12 cellular contexts compared by ENCODE assay signal in genomic region chr19:40445637-40445944, GRCh38. TPM values are rescaled to one million over a fixed set of nuclear protein-coding genes. Genes with fewer than 3 reads are reported as not detected.
DNase-seq lines count a peak whose midpoint lies in the region; ATAC-seq and TF ChIP-seq lines count a peak whose summit lies in the region.
"Had no signal": no experiment of that assay in that cellular context is flagged by ENCODE, and none has a peak within 500 bp of the region (broad histone marks: within the 10 kb centered on the region; RNA-seq: fewer than 3 reads in every experiment).

No MANE protein-coding gene starts in this region.

- H2AFZ ChIP-seq in SK-N-SH (ENCODE audit: low read depth) = no peak overlapping the region; the same call in 1 of the 2 replicates

- H3K4me3 Mint-ChIP-seq in dendritic cell treated with granulocyte-macrophage colony-stimulating factor and Interleukin-4, amounts not matched to agents 40 ng/mL and 50 ng/mL, for 4 days = peak overlapping the region; percentile 7

- CTCF ChIA-PET in SK-N-SH (lab: Yijun Ruan, JAX) = interaction anchor here (1.0 to 2.6 kb wide), 6 partner anchors 8 to 140 kb away, joined by 3 to 15 read pairs (median 5); partner anchors contain the start of genes PRX and SERTAD1

- peaks cover 23% of the 10 kb centered on the region for H4K20me1 ChIP-seq in SK-N-SH (ENCODE audit: insufficient read depth)

- H3K27ac ChIP-seq in SK-N-SH (ENCODE audit: low read depth in 2 of 2, low read length in 1 of 2) (no peak overlapping the region), sigmoid colon (peak overlapping the region; percentile 93 to 100 (median 100))

- H3K4me3 ChIP-seq in SK-N-SH (ENCODE audit: low read depth in 2 of 2, low read length in 1 of 2) = no peak overlapping the region
- H3K4me3 ChIP-seq in sigmoid colon = no peak overlapping the region

- ATAC-seq in SK-N-SH treated with all-trans-retinoic acid at 6 μM for 48 hours (no peak), GM18870 (IDR thresholded peaks at IDR 0.05; ENCODE audit: unreplicated experiment) (no peak)
- ATAC-seq: esophagus mucosa; stimulated activated naive CD8-positive, alpha-beta T cell treated with anti-CD3 and anti-CD28 coated beads, Interleukin-15, amount 100 ng/mL, for 72 hours had no signal

- no peaks in the 10 kb centered on the region for H3K27me3 ChIP-seq in SK-N-SH (ENCODE audit: insufficient read depth)
- H3K27me3 ChIP-seq in sigmoid colon = no peaks in the 10 kb centered on the region

- peak overlapping the region; percentile 98 for H3K27ac Mint-ChIP-seq in dendritic cell treated with granulocyte-macrophage colony-stimulating factor and Interleukin-4, amounts not matched to agents 40 ng/mL and 50 ng/mL, for 4 days

- 92% methylated on average over 6 of the region's 6 CpGs for WGBS in SK-N-SH (ENCODE audit: low lambda C conversion rate)
- WGBS in sigmoid colon, 2 donors = 51 to 83% methylated on average over 6 of the region's 6 CpGs

- no peak for TF ChIP-seq EP300 in SK-N-SH (IDR thresholded peaks at IDR 0.05; ENCODE audit: borderline replicate concordance in 1 of 2, low read depth in 1 of 2, low read length in 1 of 2)
- no peak for TF ChIP-seq EP300 in sigmoid colon (IDR thresholded peaks at IDR 0.05)

- POLR2A ChIA-PET in SK-N-SH (lab: Yijun Ruan, JAX) = no interaction called here

- no peaks in the 10 kb centered on the region for H3K9me2 ChIP-seq in SK-N-SH

- TF ChIP-seq POLR2A in sigmoid colon (IDR thresholded peaks at IDR 0.05) = no peak

- no peaks in the 10 kb centered on the region for H3K9me3 Mint-ChIP-seq in dendritic cell treated with granulocyte-macrophage colony-stimulating factor and Interleukin-4, amounts not matched to agents 40 ng/mL and 50 ng/mL, for 4 days
- H3K9me3 Mint-ChIP-seq: stimulated activated naive CD8-positive, alpha-beta T cell treated with anti-CD3 and anti-CD28 coated beads, Interleukin-15, amount 100 ng/mL, for 72 hours had no signal

- no peaks in the 10 kb centered on the region for H3K9me3 ChIP-seq in SK-N-SH
- no peaks in the 10 kb centered on the region for H3K9me3 ChIP-seq in sigmoid colon
- H3K9me3 ChIP-seq: left ventricle myocardium inferior had no signal

- H3K36me3 ChIP-seq in SK-N-SH (replicated peaks in 1 of 2; ENCODE audit: control insufficient read depth in 1 of 2, insufficient read depth in 2 of 2, low read length in 1 of 2) (peaks cover 15 to 20% of the 10 kb centered on the region in 2 experiments), sigmoid colon (peaks cover 4 to 38% (median 19%) of the 10 kb centered on the region in 4 donors)

- DNase-seq in SK-N-SH = no peak
- no peak for DNase-seq in sigmoid colon
- DNase-seq in anterior cingulate cortex (lab: John Stamatoyannopoulos, UW) = no peak
- DNase-seq: 8988T; Karpas-422; left ventricle myocardium inferior; stimulated activated naive CD8-positive, alpha-beta T cell treated with anti-CD3 and anti-CD28 coated beads, Interleukin-15, amount 100 ng/mL, for 72 hours; T-helper 9 cell had no signal

- peaks cover 30% of the 10 kb centered on the region for H3K4me1 Mint-ChIP-seq in dendritic cell treated with granulocyte-macrophage colony-stimulating factor and Interleukin-4, amounts not matched to agents 40 ng/mL and 50 ng/mL, for 4 days (ENCODE audit: low read depth)

- TF ChIP-seq CTCF in SK-N-SH (IDR thresholded peaks at IDR 0.05) = no peak
- TF ChIP-seq CTCF in sigmoid colon (IDR thresholded peaks at IDR 0.05) = no peak

- TF ChIP-seq RAD21 in SK-N-SH (IDR thresholded peaks at IDR 0.05; ENCODE audit: low read length) = no peak

- H3K79me2 ChIP-seq in SK-N-SH (ENCODE audit: insufficient read depth) = peaks cover 36% of the 10 kb centered on the region

- H3K27me3 Mint-ChIP-seq in dendritic cell treated with granulocyte-macrophage colony-stimulating factor and Interleukin-4, amounts not matched to agents 40 ng/mL and 50 ng/mL, for 4 days = no peaks in the 10 kb centered on the region
- H3K27me3 Mint-ChIP-seq: stimulated activated naive CD8-positive, alpha-beta T cell treated with anti-CD3 and anti-CD28 coated beads, Interleukin-15, amount 100 ng/mL, for 72 hours had no signal

- peak overlapping the region; percentile 86; the same call in 1 of the 2 replicates for H3K4me2 ChIP-seq in SK-N-SH

- intact Hi-C loops in dendritic cell treated with granulocyte-macrophage colony-stimulating factor and Interleukin-4, amounts not matched to agents 40 ng/mL and 50 ng/mL, for 4 days (cut with micrococcal nuclease) = loop anchor here (2.0 to 10.0 kb wide), 2 partner anchors 19 to 81 kb away; partner anchors contain the start of gene BLVRB
- intact Hi-C loops in sigmoid colon (cut with DNase I) = loop anchor here (2.0 to 10.0 kb wide), 4 partner anchors 19 to 269 kb away; partner anchors contain the start of genes BLVRB, COQ8B, ITPKC and PRX

- peaks cover 8% of the 10 kb centered on the region for H3F3A ChIP-seq in SK-N-SH (replicated peaks; ENCODE audit: insufficient read depth)

- H3K36me3 Mint-ChIP-seq in dendritic cell treated with granulocyte-macrophage colony-stimulating factor and Interleukin-4, amounts not matched to agents 40 ng/mL and 50 ng/mL, for 4 days (ENCODE audit: low read depth) = peaks cover 87% of the 10 kb centered on the region

- H3K4me1 ChIP-seq in SK-N-SH (ENCODE audit: control insufficient read depth in 1 of 2, insufficient read depth in 2 of 2, low read depth in 1 of 2, low read length in 1 of 2) (peaks cover 5 to 8% of the 10 kb centered on the region in 2 experiments; a peak in 2 of 4 replicates), sigmoid colon (peaks cover 0 to 29% (median 25%) of the 10 kb centered on the region in 4 donors)

- H3K9ac ChIP-seq in SK-N-SH = no peak overlapping the region

TF ChIP-seq in SK-N-SH, 30 proteins besides CTCF, POLR2A, EP300 and RAD21:
- TF ChIP-seq ELF1 (IDR thresholded peaks at IDR 0.05) (no peak), NRF1 (IDR thresholded peaks at IDR 0.05; ENCODE audit: low read depth, low read length) (no peak), NFIC (IDR thresholded peaks at IDR 0.05; ENCODE audit: borderline replicate concordance) (no peak), PBX3 (IDR thresholded peaks at IDR 0.05) (no peak), YY1 (IDR thresholded peaks at IDR 0.05; ENCODE audit: low read depth) (no peak), RFX5 (IDR thresholded peaks at IDR 0.05; ENCODE audit: low read length) (no peak), EZH2phosphoT487 (IDR thresholded peaks at IDR 0.05; ENCODE audit: borderline replicate concordance, low read depth) (no peak)

TF ChIP-seq in SK-N-SH treated with all-trans-retinoic acid at 6 μM for 48 hours, 23 proteins besides CTCF, POLR2A, EP300 and RAD21 (continues in another document):
- no peak for TF ChIP-seq TSHZ2 (CRISPR knock-in tag; IDR thresholded peaks at IDR 0.05)
- TF ChIP-seq ESRRG (CRISPR knock-in tag; IDR thresholded peaks at IDR 0.05) = no peak
- TF ChIP-seq CSDC2 (CRISPR knock-in tag; IDR thresholded peaks at IDR 0.05) = no peak
- no peak for TF ChIP-seq TOX (CRISPR knock-in tag; IDR thresholded peaks at IDR 0.05; ENCODE audit: borderline replicate concordance)

RNA-seq across cellular contexts. Expression of gene SERTAD3, which starts 1.5 kb away (rescaled TPM):
- polyA plus RNA-seq in SK-N-SH (2012; rRNA removed) = 11.3 and 12.9 TPM in 2 replicates
- 8.6 and 10.4 TPM in 2 replicates for polyA plus RNA-seq in SK-N-SH (2012; cell fraction: cytosol; rRNA removed)
- 8.0 and 9.5 TPM in 2 replicates for polyA plus RNA-seq in SK-N-SH (2012; cell fraction: nucleus; rRNA removed)
- 10 to 100 TPM; 15.5 to 34.2 (median 26.0) TPM for total RNA-seq in sigmoid colon
- polyA plus RNA-seq in sigmoid colon = 10 to 100 TPM; 28.9 to 60.7 (median 30.4) TPM

RNA-seq across cellular contexts. Expression of gene SERTAD1, which starts 19.8 kb away (rescaled TPM):
- polyA plus RNA-seq in SK-N-SH (2012; rRNA removed) (7.1 and 10.4 TPM in 2 replicates), sigmoid colon (10 to 100 TPM; 14.4 to 44.4 (median 24.0) TPM)
- polyA plus RNA-seq in SK-N-SH (2012; cell fraction: cytosol; rRNA removed) = 6.5 and 7.6 TPM in 2 replicates
- 8.4 and 10.2 TPM in 2 replicates for polyA plus RNA-seq in SK-N-SH (2012; cell fraction: nucleus; rRNA removed)
- 10 to 100 TPM; 10.2 to 29.2 (median 15.7) TPM for total RNA-seq in sigmoid colon

RNA-seq across cellular contexts. Expression of gene BLVRB, which starts 20.0 kb away (rescaled TPM):
- polyA plus RNA-seq in SK-N-SH (2012; rRNA removed) = 69.7 and 85.9 TPM in 2 replicates
- 31.1 and 52.7 TPM in 2 replicates for polyA plus RNA-seq in SK-N-SH (2012; cell fraction: cytosol; rRNA removed)
- 44.1 and 51.8 TPM in 2 replicates for polyA plus RNA-seq in SK-N-SH (2012; cell fraction: nucleus; rRNA removed)
- total RNA-seq in sigmoid colon = 100 to 1,000 TPM; 115 to 232 (median 210) TPM
- 100 to 1,000 TPM; 139 to 224 (median 196) TPM for polyA plus RNA-seq in sigmoid colon

RNA-seq across cellular contexts. Expression of gene SPTBN4, which starts 21.2 kb away (rescaled TPM):
- 2.8 and 3.1 TPM in 2 replicates for polyA plus RNA-seq in SK-N-SH (2012; rRNA removed)
- 1.6 and 3.1 TPM in 2 replicates for polyA plus RNA-seq in SK-N-SH (2012; cell fraction: cytosol; rRNA removed)
- 4.8 and 5.0 TPM in 2 replicates for polyA plus RNA-seq in SK-N-SH (2012; cell fraction: nucleus; rRNA removed)
- 1 to 10 TPM in 3 of 4 donors, under 1 TPM in 1; 0.99 to 5.0 (median 2.7) TPM for total RNA-seq in sigmoid colon
- polyA plus RNA-seq in sigmoid colon = 1 to 10 TPM in 1 of 3 donors, under 1 TPM in 1, not detected in 1; 0.23 to 1.3 TPM

RNA-seq across cellular contexts. Expression of gene PRX, which starts 32.4 kb away (rescaled TPM):
- polyA plus RNA-seq in SK-N-SH (2012; rRNA removed) (2.2 TPM in 2 replicates), sigmoid colon (1 to 10 TPM in 2 of 3 donors, under 1 TPM in 1; 0.69 to 2.0 (median 1.8) TPM)
- polyA plus RNA-seq in SK-N-SH (2012; cell fraction: cytosol; rRNA removed) = 1.0 and 1.5 TPM in 2 replicates
- polyA plus RNA-seq in SK-N-SH (2012; cell fraction: nucleus; rRNA removed) = 2.9 and 4.3 TPM in 2 replicates
- 1 to 10 TPM; 3.5 to 8.6 (median 5.0) TPM for total RNA-seq in sigmoid colon

Comparison
In these comparisons a context has a peak if more than half of its experiments do, and no peak if none do; other contexts are left out.
1. H3K27ac ChIP-seq: peak in sigmoid colon (4 of 4); none in SK-N-SH (0 of 2).